In the genomic region with DNA sequence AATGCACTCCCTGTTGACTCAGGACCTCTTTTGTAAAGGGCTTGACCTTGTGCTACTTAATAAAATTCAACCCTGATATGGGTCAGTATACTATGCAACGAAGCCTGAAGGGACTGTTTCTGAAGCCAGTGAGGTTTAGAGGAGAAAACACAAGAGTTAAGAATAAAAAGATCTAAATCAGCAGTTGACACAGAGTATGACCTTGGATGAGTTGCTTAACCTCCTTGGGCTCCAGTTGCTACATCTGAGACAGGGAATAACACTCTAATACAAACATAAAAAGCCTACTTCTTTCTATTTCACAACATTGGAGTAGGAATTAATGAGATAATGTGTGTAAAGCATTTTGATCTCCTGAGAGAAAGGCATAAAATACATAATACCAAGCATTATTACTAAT, we compare ENCODE assay signal across 1 cellular context.
TF ChIP-seq lines count a peak whose summit lies in the region.

No MANE protein-coding gene starts in this region.

TF ChIP-seq in IMR-90, 13 proteins besides CTCF, POLR2A, EP300 and RAD21 (continued from another document):
- TF ChIP-seq ELK1 (IDR thresholded peaks at IDR 0.05; ENCODE audit: borderline replicate concordance, low read depth, low read length): no peak
TF ChIP-seq in IMR-90: peak in this region for 0.
